Comparison of ENCODE assay signal across 8 cellular contexts in the genomic region with DNA sequence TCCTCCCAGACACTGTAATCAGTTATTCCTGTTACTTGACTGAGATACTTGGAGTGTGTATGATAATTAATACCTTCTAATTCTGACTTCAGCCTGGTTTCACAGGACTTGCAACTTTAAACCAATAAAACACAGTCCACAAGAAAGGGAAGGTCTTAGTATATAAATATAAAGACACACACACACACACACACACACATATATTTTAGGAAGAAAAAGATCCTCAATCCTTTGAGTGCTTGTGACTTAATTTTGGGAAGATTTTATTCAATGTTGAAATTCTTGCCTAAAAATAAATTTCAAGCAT. TPM values are rescaled to one million over a fixed set of nuclear protein-coding genes. Genes with fewer than 3 reads are reported as not detected.
DNase-seq lines count a peak whose midpoint lies in the region; ATAC-seq, FAIRE-seq and TF ChIP-seq lines count a peak whose summit lies in the region.

No MANE protein-coding gene starts in this region.

- intact Hi-C loops in A673 (cut with micrococcal nuclease; ENCODE audit: unreplicated experiment) = no loop called here
- intact Hi-C loops in K562 (cut with micrococcal nuclease) = loop anchor here (5.0 kb wide), 1 partner anchor 178 kb away; a partner anchor contains a TSS
- intact Hi-C loops in mucosa of descending colon (cut with DNase I, micrococcal nuclease) = no loop called here

- no peak for FAIRE-seq in K562 (lab: Jason Lieb, UNC)

- CTCF ChIA-PET in A673 (lab: Charles Lee) = no interaction called here
- CTCF ChIA-PET in K562 (lab: Yijun Ruan, JAX; ENCODE audit: low intra/inter-chr PET ratio) = no interaction called here

- peak overlapping the region; percentile 85 to 97; a peak in 3 of 4 replicates for H3K9ac ChIP-seq in K562 (ENCODE audit: insufficient read depth in 1 of 2, low read depth in 2 of 2, low read length in 2 of 2)

- no peaks in the 10 kb centered on the region for H3K9me1 ChIP-seq in K562 (ENCODE audit: control insufficient read depth, insufficient read depth, low read length)

- DNase-seq in A673 (ENCODE audit: low spot score) = no peak
- DNase-seq in HL-60 (ENCODE audit: low read depth in 1 of 2, low spot score in 1 of 2) = no peak
- DNase-seq in K562 (ENCODE audit: extremely low read depth in 1 of 4, low spot score in 3 of 4) = no peak
- DNase-seq in mucosa of descending colon = no peak
- DNase-seq in GM13976 (ENCODE audit: low spot score) = no peak
- DNase-seq in HK-2 (ENCODE audit: unreplicated experiment) = no peak
- DNase-seq in H7 = no peak
- no peak for DNase-seq in EL

- ATAC-seq in K562 (no peak), mucosa of descending colon (peak; percentile 9)

- POLR2A ChIA-PET in A673 (lab: Charles Lee; ENCODE audit: low non-redundant PET) = no interaction called here
- POLR2A ChIA-PET in K562 (lab: Yijun Ruan, JAX) = no interaction called here

- peaks cover 49% of the 10 kb centered on the region for H3K79me2 ChIP-seq in K562 (ENCODE audit: control insufficient read depth, insufficient read depth, low read length)

- peak overlapping the region; percentile 98 for H2AFZ ChIP-seq in K562 (ENCODE audit: low read depth, low read length)

- no peaks in the 10 kb centered on the region for H4K20me1 ChIP-seq in K562 (replicated peaks; ENCODE audit: control insufficient read depth, insufficient read depth, low read length)

- TF ChIP-seq CTCF in A673 (conservative IDR thresholded peaks at IDR 0.05; ENCODE audit: low read depth, low read length) (no peak), HL-60 (IDR thresholded peaks at IDR 0.05; ENCODE audit: insufficient read depth, low read length) (no peak), K562 (IDR thresholded peaks at IDR 0.05 in 2 of 3, conservative IDR thresholded peaks at IDR 0.05 in 1 of 3; ENCODE audit: insufficient read depth in 2 of 3, low read depth in 1 of 3, low read length in 3 of 3) (no peak), mucosa of descending colon (IDR thresholded peaks at IDR 0.05) (no peak), GM13976 (IDR thresholded peaks at IDR 0.05; ENCODE audit: borderline replicate concordance, control extremely low read depth, extremely low read depth, insufficient read depth, missing control alignments) (no peak)

- H3K36me3 ChIP-seq in A673 (ENCODE audit: insufficient read depth, low read length, poor library complexity, severe bottlenecking) = no peaks in the 10 kb centered on the region
- H3K36me3 ChIP-seq in K562 (ENCODE audit: control insufficient read depth, insufficient read depth, low read length) = no peaks in the 10 kb centered on the region
- H3K36me3 ChIP-seq in mucosa of descending colon (ENCODE audit: low read depth) = no peaks in the 10 kb centered on the region
- no peaks in the 10 kb centered on the region for H3K36me3 ChIP-seq in H7 (replicated peaks; ENCODE audit: control insufficient read depth, insufficient read depth, low read length)

- peak overlapping the region; percentile 85 for H3K27ac ChIP-seq in A673 (ENCODE audit: low read depth, low read length, poor library complexity, severe bottlenecking)
- H3K27ac ChIP-seq in HL-60 (replicated peaks) = peak overlapping the region; percentile 89
- peak overlapping the region; percentile 89 for H3K27ac ChIP-seq in K562 (ENCODE audit: extremely low read depth, low read depth, low read length)

- TF ChIP-seq EP300 in K562 (IDR thresholded peaks at IDR 0.05; ENCODE audit: low read length) = no peak

- peaks cover 14% of the 10 kb centered on the region for H3K4me1 ChIP-seq in A673 (ENCODE audit: insufficient read depth, low read length, poor library complexity, severe bottlenecking)
- peaks cover 12 to 19% of the 10 kb centered on the region in 2 experiments for H3K4me1 ChIP-seq in K562 (replicated peaks in 1 of 2; ENCODE audit: control insufficient read depth in 2 of 2, insufficient read depth in 2 of 2, low read length in 2 of 2)
- peaks cover 29% of the 10 kb centered on the region for H3K4me1 ChIP-seq in mucosa of descending colon (ENCODE audit: low read depth)

- H3K9me3 ChIP-seq in A673 (ENCODE audit: low read depth, low read length, poor library complexity, severe bottlenecking) (no peaks in the 10 kb centered on the region), K562 (replicated peaks; ENCODE audit: control insufficient read depth, insufficient read depth, low read depth, low read length) (no peaks in the 10 kb centered on the region), mucosa of descending colon (no peaks in the 10 kb centered on the region)

- in situ Hi-C loops in K562 (cut with MboI) = no loop called here
- in situ Hi-C loops in GM13976 (cut with MboI; ENCODE audit: low sequenced_read_pairs, unreplicated experiment) = no loop called here

- H3K27me3 ChIP-seq in A673 (replicated peaks; ENCODE audit: insufficient read depth, low read depth, low read length, poor library complexity) = no peaks in the 10 kb centered on the region
- no peaks in the 10 kb centered on the region for H3K27me3 ChIP-seq in HL-60 (ENCODE audit: insufficient read depth, poor library complexity, severe bottlenecking)
- no peaks in the 10 kb centered on the region for H3K27me3 ChIP-seq in K562 (ENCODE audit: control insufficient read depth in 2 of 2, insufficient read depth in 2 of 2, low read length in 2 of 2)
- no peaks in the 10 kb centered on the region for H3K27me3 ChIP-seq in H7 (ENCODE audit: control insufficient read depth, insufficient read depth, low read length)

- no peak for TF ChIP-seq RAD21 in K562 (CRISPR knock-in tag; conservative IDR thresholded peaks at IDR 0.05 in 1 of 2, IDR thresholded peaks at IDR 0.05 in 1 of 2)

- BruUV-seq in A673 (replicated peaks; lab: Mats Ljungman, UMichigan) (no TSS peak), K562 (replicated peaks; lab: Mats Ljungman, UMichigan) (no TSS peak)

- peak overlapping the region; percentile 72 for H3K4me2 ChIP-seq in K562 (ENCODE audit: insufficient read depth, low read length)

- TF ChIP-seq POLR2A in K562 (conservative IDR thresholded peaks at IDR 0.05) = no peak

- peak overlapping the region; percentile 64 for H3K4me3 ChIP-seq in A673 (ENCODE audit: low read depth, low read length, poor library complexity, severe bottlenecking)
- no peak overlapping the region for H3K4me3 ChIP-seq in HL-60 (replicated peaks; ENCODE audit: insufficient read depth, low read length)
- H3K4me3 ChIP-seq in K562 = peak overlapping the region; percentile 68; the same call in 1 of the 2 replicates
- H3K4me3 ChIP-seq in mucosa of descending colon = no peak overlapping the region
- H3K4me3 ChIP-seq in H7 (ENCODE audit: insufficient read depth, low read depth, low read length) = no peak overlapping the region

TF ChIP-seq in K562, 482 proteins besides CTCF, POLR2A, EP300 and RAD21 (continues in another document):
- TF ChIP-seq CEBPB (tag; IDR thresholded peaks at IDR 0.05) = no peak
- TF ChIP-seq BMI1 (IDR thresholded peaks at IDR 0.05; ENCODE audit: low read length) = no peak

RNA-seq across cellular contexts. Expression of a gene that starts 0.7 kb away (rescaled TPM):
- 19.1 and 20.6 TPM in 2 replicates for total RNA-seq in A673 (2021)
- 11.5 and 34.9 TPM in 2 replicates for total RNA-seq in K562 (2011; cell fraction: chromatin; rRNA removed; ENCODE audit: low replicate concordance)
- 4.5 and 6.2 TPM in 2 replicates for total RNA-seq in K562 (2011; cell fraction: nucleolus; rRNA removed)
- total RNA-seq in K562 (2011; cell fraction: nucleoplasm; rRNA removed) = 10.6 and 14.9 TPM in 2 replicates
- total RNA-seq in K562 (2014; rRNA removed) = 11.9 and 12.3 TPM in 2 replicates
- total RNA-seq in K562 (2014; rRNA removed; fragmentation: Illumina TruSeq; extraction: Trizol) = 23.2 and 27.2 TPM in 2 replicates
- 20.5 and 21.4 TPM in 2 replicates for total RNA-seq in K562 (2015; rRNA removed; fragmentation: Illumina TruSeq; extraction: Trizol)
- total RNA-seq in K562 (2021) = 11.1 and 13.1 TPM in 2 replicates
- 19.0 and 20.8 TPM in 2 replicates for polyA plus RNA-seq in K562 (2011; rRNA removed)
- polyA plus RNA-seq in K562 (2011; cell fraction: cytosol; rRNA removed) = 3.0 and 6.9 TPM in 2 replicates
- polyA plus RNA-seq in K562 (2011; cell fraction: nucleus; rRNA removed) = 9.3 and 17.6 TPM in 2 replicates
- 11.5 and 19.7 TPM in 2 replicates for polyA plus RNA-seq in K562 (2012)
- 13.8 and 15.6 TPM in 2 replicates for polyA plus RNA-seq in K562 (2014; fragmentation: Illumina TruSeq; extraction: Trizol)
- polyA plus RNA-seq in K562 (2014; fragmentation: Nextera tagmentation; extraction: Ambion mirVana) = 1 to 10 TPM; 4.9 to 6.1 TPM
- polyA plus RNA-seq in K562 (2014; rRNA removed) = 13.2 and 15.0 TPM in 2 replicates
- polyA minus RNA-seq in K562 (2011; rRNA and poly(A)+ RNA removed) = 29.0 and 41.4 TPM in 2 replicates
- 8.3 and 10.3 TPM in 2 replicates for polyA minus RNA-seq in K562 (2011; cell fraction: cytosol; rRNA and poly(A)+ RNA removed)
- polyA minus RNA-seq in K562 (2011; cell fraction: nucleus; rRNA and poly(A)+ RNA removed) = 9.7 and 21.3 TPM in 2 replicates
- total RNA-seq in mucosa of descending colon = 10 to 100 TPM; 18.1 to 25.7 (median 21.9) TPM
- total RNA-seq in H7 (2014; rRNA removed; shearing (Covaris generic)) = 19.9 and 26.3 TPM in 2 replicates

Comparison
In these comparisons a context has a peak if more than half of its experiments do, and no peak if none do; other contexts are left out.
1. H3K4me3 ChIP-seq: peak in A673 (single experiment) and K562 (single experiment); none in HL-60 (single experiment), mucosa of descending colon (single experiment) and H7 (single experiment).
2. Peak in every context shown above with its lines, with median percentiles within 50 percentile points of each other: H3K27ac ChIP-seq.